ENCODE assay signal across 8 cellular contexts in the genomic region with DNA sequence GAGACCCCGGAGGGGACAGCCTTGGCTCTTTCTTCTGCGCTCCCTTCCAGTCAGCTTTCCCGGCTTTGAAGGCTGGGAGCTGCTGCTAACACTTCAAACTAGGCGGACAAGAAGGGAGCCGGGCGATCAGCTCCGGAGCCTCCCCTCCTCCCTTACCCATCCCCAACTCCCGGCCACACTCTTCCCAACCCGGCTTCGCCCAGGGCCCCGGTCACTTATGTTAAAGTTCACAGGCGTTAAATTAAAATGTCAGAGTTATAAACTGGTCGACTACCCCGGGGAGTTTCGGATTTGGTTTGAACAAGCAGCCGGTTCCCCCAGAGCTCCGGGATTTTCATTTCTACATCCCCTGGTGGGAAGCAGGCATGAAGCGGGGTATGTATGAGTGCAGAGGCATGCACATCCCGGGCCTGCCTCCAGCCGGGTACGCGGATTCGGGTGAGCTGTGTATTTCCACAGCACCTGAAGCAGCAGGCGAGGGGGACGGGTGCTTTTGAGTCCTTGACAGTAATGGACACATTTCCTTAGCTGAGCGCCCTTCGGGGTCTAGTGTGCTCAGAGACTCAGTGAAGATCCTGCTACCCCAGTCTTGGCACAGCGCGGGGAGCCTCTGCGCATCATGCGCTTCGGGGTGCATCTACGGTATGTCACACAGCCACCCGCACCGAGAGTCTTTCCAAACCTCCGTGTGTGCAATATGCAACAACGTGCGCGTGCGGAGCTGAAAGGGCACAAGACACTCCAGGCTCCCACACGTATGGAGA. TPM values are rescaled to one million over a fixed set of nuclear protein-coding genes. Genes with fewer than 3 reads are reported as not detected.
DNase-seq lines count a peak whose midpoint lies in the region; ATAC-seq and TF ChIP-seq lines count a peak whose summit lies in the region.

No MANE protein-coding gene starts in this region.

- peak overlapping the region; percentile 83 for H3K4me3 ChIP-seq in WERI-Rb-1 (ENCODE audit: low read depth, low read length)

- intact Hi-C loops in Right ventricle myocardium inferior (cut with DNase I) = loop anchor here (10.0 kb wide), 1 partner anchor 383 kb away; no protein-coding TSS in a partner anchor

- ATAC-seq in Right ventricle myocardium inferior (no peak), GM18870 (IDR thresholded peaks at IDR 0.05; ENCODE audit: unreplicated experiment) (no peak), GM21360 (IDR thresholded peaks at IDR 0.05; ENCODE audit: unreplicated experiment) (no peak), HG02678 (IDR thresholded peaks at IDR 0.05; ENCODE audit: unreplicated experiment) (no peak)

- no peak for TF ChIP-seq CTCF in WERI-Rb-1 (IDR thresholded peaks at IDR 0.05; ENCODE audit: low read depth, low read length)

- no peak overlapping the region for H3K27ac ChIP-seq in WERI-Rb-1

- no peaks in the 10 kb centered on the region for H3K27me3 ChIP-seq in WERI-Rb-1 (ENCODE audit: insufficient read depth, low read depth, severe bottlenecking)

- DNase-seq in D341Med (ENCODE audit: low spot score) = peak; percentile 48
- DNase-seq in WERI-Rb-1 = peak; percentile 45
- peak; percentile 70 for DNase-seq in Right ventricle myocardium inferior (ENCODE audit: missing footprints)
- peak; percentile 80 for DNase-seq in occipital lobe (lab: John Stamatoyannopoulos, UW)
- DNase-seq in activated CD4-positive, CD25-positive, alpha-beta regulatory T cell treated with anti-CD3 and anti-CD28 coated beads, Interleukin-2, amount 50 U/mL, for 72 hours = no peak

- H3K36me3 ChIP-seq in WERI-Rb-1 = no peaks in the 10 kb centered on the region

- no peaks in the 10 kb centered on the region for H3K9me3 ChIP-seq in WERI-Rb-1 (ENCODE audit: severe bottlenecking)

RNA-seq across cellular contexts. Expression of a gene that starts 0.9 kb away (rescaled TPM):
- total RNA-seq in Right ventricle myocardium inferior (2.1 TPM), occipital lobe (23.7 TPM)
